ENCODE assay signal across 21 cellular contexts in the genomic region with DNA sequence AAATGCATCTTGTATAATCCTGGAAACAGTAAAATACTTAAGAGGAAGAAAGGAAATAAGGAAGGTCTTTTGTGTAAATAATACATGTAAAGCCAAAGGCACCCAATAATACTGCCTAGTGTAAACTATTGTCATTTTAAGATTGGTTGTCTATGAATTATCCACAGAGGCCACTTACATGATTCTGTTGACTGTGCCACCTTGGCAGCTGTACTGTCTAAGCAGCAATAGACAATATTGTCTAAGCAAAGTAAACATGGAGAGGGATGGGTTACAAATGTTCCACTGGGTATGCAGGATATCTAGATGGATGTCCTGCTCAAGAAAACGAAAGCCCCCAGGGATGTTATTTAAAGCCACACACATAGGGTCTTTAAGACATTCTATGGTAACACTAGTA. TPM values are rescaled to one million over a fixed set of nuclear protein-coding genes. Genes with fewer than 3 reads are reported as not detected.
"Had no signal": no experiment of that assay in that cellular context is flagged by ENCODE, and none has a peak within 500 bp of the region (broad histone marks: within the 10 kb centered on the region; RNA-seq: fewer than 3 reads in every experiment).

No MANE protein-coding gene starts in this region.

- DNase-seq: IMR-90, Karpas-422, KG1, MM.1S, NCI-H1092 treated with DMSO at 0.1 percent for 48 hours, NCI-H1436, NCI-H187, NCI-H2081, NCI-H2107, NCI-H226, NCI-H446, NCI-H510A, NCI-H526, NCI-H82, RPMI8226, SHP77, SK-N-SH, SW 1271, T-cell had no signal

- ATAC-seq: HepG2, T-cell had no signal

RNA-seq across cellular contexts. Expression of gene BEND4, which starts 19.4 kb away (rescaled TPM):
- total RNA-seq: HepG2, IMR-90, SK-MEL-5 had no signal
